ENCODE assay signal across 1 cellular context in genomic region chr17:44087319-44087718, GRCh38.
TF ChIP-seq lines count a peak whose summit lies in the region.

No MANE protein-coding gene starts in this region.

TF ChIP-seq in HEK293, 187 proteins besides CTCF, POLR2A, EP300 and RAD21 (continued from another document):
- TF ChIP-seq ZNF513 (tag by site-specific recombination; IDR thresholded peaks at IDR 0.05) = peak; percentile 82
- TF ChIP-seq ZXDB (tag by site-specific recombination; IDR thresholded peaks at IDR 0.05) = no peak
- TF ChIP-seq GLIS2 (tag by site-specific recombination; IDR thresholded peaks at IDR 0.05) = peak; percentile 57; the same call in 1 of the 2 replicates
- peak; percentile 90 for TF ChIP-seq GLIS1 (tag by site-specific recombination; IDR thresholded peaks at IDR 0.05)
- TF ChIP-seq ZBTB11 (tag by site-specific recombination; conservative IDR thresholded peaks at IDR 0.05; ENCODE audit: low read depth) = no peak
- TF ChIP-seq KLF17 (tag by site-specific recombination; IDR thresholded peaks at IDR 0.05) = peak; percentile 21
- peak; percentile 22; the same call in 1 of the 2 replicates for TF ChIP-seq ZNF600 (tag by site-specific recombination; IDR thresholded peaks at IDR 0.05)
- peak; percentile 27; the same call in 1 of the 2 replicates for TF ChIP-seq PRDM10 (tag by site-specific recombination; IDR thresholded peaks at IDR 0.05)
